In the genomic region with DNA sequence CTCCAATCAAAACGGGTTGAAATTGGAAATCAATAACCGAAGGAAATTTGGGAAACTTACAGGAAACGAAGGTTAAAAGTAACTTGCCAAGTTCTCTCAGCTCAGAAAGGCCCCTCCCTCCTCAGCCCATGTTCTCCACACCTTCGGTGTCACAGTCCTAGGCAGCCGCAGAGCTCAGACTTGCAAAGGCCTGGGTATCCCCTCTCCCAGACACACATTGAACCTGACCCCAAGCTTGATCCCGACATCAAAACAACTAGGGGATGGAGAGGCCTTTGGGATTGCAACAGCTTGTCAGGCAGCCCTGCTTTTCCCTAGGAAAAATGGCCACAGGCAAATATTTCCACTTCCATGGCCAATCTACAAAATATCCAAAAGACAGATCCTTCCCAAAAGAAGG, we compare ENCODE assay signal across 10 cellular contexts. TPM values are rescaled to one million over a fixed set of nuclear protein-coding genes. Genes with fewer than 3 reads are reported as not detected.
DNase-seq lines count a peak whose midpoint lies in the region; ATAC-seq and TF ChIP-seq lines count a peak whose summit lies in the region.
"Had no signal": no experiment of that assay in that cellular context is flagged by ENCODE, and none has a peak within 500 bp of the region (broad histone marks: within the 10 kb centered on the region; RNA-seq: fewer than 3 reads in every experiment).

No MANE protein-coding gene starts in this region.

- POLR2A ChIA-PET in WTC11 (lab: Charles Lee), result interaction anchor here (0.6 to 1.3 kb wide), 3 partner anchors 9 to 497 kb away, joined by 3 to 5 read pairs (median 3); no protein-coding TSS in a partner anchor

- peak overlapping the region; percentile 41 for H3K27ac Mint-ChIP-seq in WTC11

- no peak for TF ChIP-seq CTCF in WTC11 (IDR thresholded peaks at IDR 0.05)
- TF ChIP-seq CTCF in esophagus squamous epithelium (IDR thresholded peaks at IDR 0.05), result no peak

- H3K27me3 ChIP-seq in esophagus squamous epithelium, result no peaks in the 10 kb centered on the region
- no peaks in the 10 kb centered on the region for H3K27me3 ChIP-seq in skeletal muscle tissue (ENCODE audit: control insufficient read depth in 3 of 3, insufficient read depth in 3 of 3, low read length in 3 of 3)

- H3K27me3 Mint-ChIP-seq in WTC11 (ENCODE audit: low read depth), result no peaks in the 10 kb centered on the region

- no peak overlapping the region for H3K4me3 ChIP-seq in esophagus squamous epithelium
- no peak overlapping the region for H3K4me3 ChIP-seq in skeletal muscle tissue (ENCODE audit: low read length in 3 of 3)

- H3K9me3 ChIP-seq in esophagus squamous epithelium (no peaks in the 10 kb centered on the region), skeletal muscle tissue (ENCODE audit: control insufficient read depth in 3 of 3, low read length in 3 of 3) (no peaks in the 10 kb centered on the region)

- H3K27ac ChIP-seq in esophagus squamous epithelium (peak overlapping the region; percentile 47 to 100 (median 94)), skeletal muscle tissue (ENCODE audit: low read depth, low read length) (peak overlapping the region; percentile 89)

- H3K4me1 ChIP-seq in esophagus squamous epithelium (peaks cover 82 to 100% (median 95%) of the 10 kb centered on the region in 3 donors), skeletal muscle tissue (ENCODE audit: control insufficient read depth in 3 of 3, insufficient read depth in 3 of 3, low read length in 3 of 3) (peaks cover 91 to 95% (median 94%) of the 10 kb centered on the region in 3 donors)

- CTCF ChIA-PET in WTC11 (lab: Charles Lee), result interaction anchor here (0.5 to 2.9 kb wide), 6 partner anchors 8 to 179 kb away, joined by 3 to 28 read pairs (median 6); a partner anchor contains a TSS

- peak overlapping the region in 1 of 3 donors; percentile 45 for H3K9ac ChIP-seq in skeletal muscle tissue (ENCODE audit: low read depth in 1 of 3, low read length in 3 of 3)

- WGBS in esophagus squamous epithelium, 2 donors, result 29 to 41% methylated on average over 6 of the region's 6 CpGs

- intact Hi-C loops in esophagus squamous epithelium (cut with DNase I), result no loop called here

- no peaks in the 10 kb centered on the region for H3K36me3 ChIP-seq in esophagus squamous epithelium
- H3K36me3 ChIP-seq in skeletal muscle tissue (ENCODE audit: control insufficient read depth in 3 of 3, insufficient read depth in 3 of 3, low read length in 3 of 3), result peaks cover 0 to 3% (median 0%) of the 10 kb centered on the region in 3 donors

- no peaks in the 10 kb centered on the region for H3K9me3 Mint-ChIP-seq in WTC11

- peak; percentile 53 for DNase-seq in ELF-1 (ENCODE audit: low read depth, low spot score)
- no peak for DNase-seq in WTC11 (ENCODE audit: low spot score)
- no peak for DNase-seq in esophagus squamous epithelium (lab: John Stamatoyannopoulos, UW)
- no peak for DNase-seq in SHP77 (lab: John Stamatoyannopoulos, UW)
- no peak for DNase-seq in kidney glomerular epithelial cell (lab: John Stamatoyannopoulos, UW)
- no peak for DNase-seq in C1 segment of cervical spinal cord (lab: John Stamatoyannopoulos, UW)
- DNase-seq: Calu3, NCI-H2081 treated with DMSO at 0.1 percent for 48 hours had no signal

- no peak overlapping the region for H3K4me3 Mint-ChIP-seq in WTC11

- no peak for TF ChIP-seq POLR2A in esophagus squamous epithelium (IDR thresholded peaks at IDR 0.05)

- peaks cover 68% of the 10 kb centered on the region for H3K4me1 Mint-ChIP-seq in WTC11

- no peaks in the 10 kb centered on the region for H3K36me3 Mint-ChIP-seq in WTC11

- ATAC-seq in WTC11 (peak; percentile 9; the same call in 1 of the 2 replicates), HG02610 (IDR thresholded peaks at IDR 0.05; ENCODE audit: unreplicated experiment) (no peak)

TF ChIP-seq in WTC11, 78 proteins besides CTCF, POLR2A, EP300 and RAD21:
- no peak for TF ChIP-seq NR1H2 (CRISPR knock-in tag; IDR thresholded peaks at IDR 0.05)

RNA-seq across cellular contexts. Expression of a gene that starts 35.5 kb away (rescaled TPM):
- total RNA-seq in WTC11 (2021), result 46.0 to 50.2 TPM (median 49.6 TPM) in 3 replicates
- total RNA-seq in esophagus squamous epithelium, result 10 to 100 TPM in 1 of 4 donors, 1 to 10 TPM in 3; 4.2 to 13.9 (median 7.2) TPM
- total RNA-seq in skeletal muscle tissue, result 15.1 TPM
